1 cellular context compared by ENCODE assay signal in the genomic region with DNA sequence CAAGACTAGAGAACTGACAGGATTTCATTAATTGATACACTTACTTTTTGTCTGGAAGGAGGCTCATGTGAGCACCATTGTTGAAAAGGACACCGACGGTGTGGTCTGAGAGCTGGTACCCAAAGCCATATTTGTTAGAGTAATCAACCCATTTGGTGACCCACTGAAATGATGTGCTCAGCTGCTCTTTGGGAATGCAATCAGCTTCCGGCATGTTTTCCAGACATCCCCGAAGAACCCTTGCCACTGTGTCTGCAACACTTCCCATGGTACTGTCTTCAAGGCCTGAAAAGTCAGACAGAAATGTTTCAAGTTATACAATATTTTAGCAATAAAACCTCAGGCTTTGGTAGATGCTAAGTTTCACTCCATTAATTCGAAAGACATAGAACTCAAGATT.
TF ChIP-seq lines count a peak whose summit lies in the region.

No MANE protein-coding gene starts in this region.

TF ChIP-seq in IMR-90, 13 proteins besides CTCF, POLR2A, EP300 and RAD21 (continued from another document):
- TF ChIP-seq, protein P1, sequence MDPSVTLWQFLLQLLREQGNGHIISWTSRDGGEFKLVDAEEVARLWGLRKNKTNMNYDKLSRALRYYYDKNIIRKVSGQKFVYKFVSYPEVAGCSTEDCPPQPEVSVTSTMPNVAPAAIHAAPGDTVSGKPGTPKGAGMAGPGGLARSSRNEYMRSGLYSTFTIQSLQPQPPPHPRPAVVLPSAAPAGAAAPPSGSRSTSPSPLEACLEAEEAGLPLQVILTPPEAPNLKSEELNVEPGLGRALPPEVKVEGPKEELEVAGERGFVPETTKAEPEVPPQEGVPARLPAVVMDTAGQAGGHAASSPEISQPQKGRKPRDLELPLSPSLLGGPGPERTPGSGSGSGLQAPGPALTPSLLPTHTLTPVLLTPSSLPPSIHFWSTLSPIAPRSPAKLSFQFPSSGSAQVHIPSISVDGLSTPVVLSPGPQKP (IDR thresholded peaks at IDR 0.05; ENCODE audit: borderline replicate concordance, low read depth, low read length) = no peak
- TF ChIP-seq, protein P2, sequence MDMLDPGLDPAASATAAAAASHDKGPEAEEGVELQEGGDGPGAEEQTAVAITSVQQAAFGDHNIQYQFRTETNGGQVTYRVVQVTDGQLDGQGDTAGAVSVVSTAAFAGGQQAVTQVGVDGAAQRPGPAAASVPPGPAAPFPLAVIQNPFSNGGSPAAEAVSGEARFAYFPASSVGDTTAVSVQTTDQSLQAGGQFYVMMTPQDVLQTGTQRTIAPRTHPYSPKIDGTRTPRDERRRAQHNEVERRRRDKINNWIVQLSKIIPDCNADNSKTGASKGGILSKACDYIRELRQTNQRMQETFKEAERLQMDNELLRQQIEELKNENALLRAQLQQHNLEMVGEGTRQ (IDR thresholded peaks at IDR 0.05; ENCODE audit: low read depth, low read length) = no peak
